8 cellular contexts compared by ENCODE assay signal in genomic region chr14:75229923-75230792, GRCh38. TPM values are rescaled to one million over a fixed set of nuclear protein-coding genes. Genes with fewer than 3 reads are reported as not detected.
DNase-seq lines count a peak whose midpoint lies in the region; ATAC-seq, FAIRE-seq and TF ChIP-seq lines count a peak whose summit lies in the region.

No MANE protein-coding gene starts in this region.

- no peak for TF ChIP-seq POLR2A in H1 (IDR thresholded peaks at IDR 0.05; ENCODE audit: control extremely low read depth in 1 of 2, low read depth in 2 of 2, low read length in 2 of 2)

- in situ Hi-C loops in KBM-7 (cut with MboI; ENCODE audit: low pct_unique_long_range_greater_than_20kb, low sequenced_read_pairs), result no loop called here

- WGBS in H1 (ENCODE audit: extremely low coverage in 1 of 2, insufficient coverage in 1 of 2, insufficient read length in 1 of 2, insufficient replicate concordance in 2 of 2, low coverage in 1 of 2, low lambda C conversion rate in 2 of 2, missing lambda C conversion rate in 1 of 2), 2 experiments, result 77% methylated on average over 6 of the region's 6 CpGs; no CpG with 5 or more reads in 1 of the 2 experiments

- H2BK120ac ChIP-seq in H1 (replicated peaks; ENCODE audit: low read depth, low read length), result no peak overlapping the region

- no peaks in the 10 kb centered on the region for H3K79me1 ChIP-seq in H1 (ENCODE audit: low read depth, low read length)

- no peak overlapping the region for H4K5ac ChIP-seq in H1 (ENCODE audit: insufficient read length, low read depth, low read length)

- H3K18ac ChIP-seq in H1 (ENCODE audit: extremely low read depth, low read length), result no peak overlapping the region

- H3K4ac ChIP-seq in H1 (replicated peaks; ENCODE audit: insufficient read length, low read depth, low read length), result no peak overlapping the region

- no peak for DNase-seq in AG04450 (ENCODE audit: low read depth, low spot score)
- DNase-seq in KBM-7, result peak; percentile 67
- peak; percentile 64 for DNase-seq in activated CD4-positive, alpha-beta T cell treated with anti-CD3 and anti-CD28 coated beads for 36 hours
- no peak for DNase-seq in H1 (ENCODE audit: low read depth in 1 of 2, low spot score in 2 of 2)
- no peak for DNase-seq in osteoblast (ENCODE audit: insufficient read length, low spot score, missing footprints)
- DNase-seq in SK-N-DZ (ENCODE audit: low spot score), result no peak
- DNase-seq in foreskin melanocyte, result no peak

- H2BK20ac ChIP-seq in H1 (ENCODE audit: low read length), result no peak overlapping the region

- H3K27ac Mint-ChIP-seq in activated CD4-positive, alpha-beta T cell treated with anti-CD3 and anti-CD28 coated beads for 36 hours, result peak overlapping the region; percentile 1

- no peak overlapping the region for H2AK5ac ChIP-seq in H1 (ENCODE audit: low read depth, low read length)

- no peak for TF ChIP-seq RAD21 in H1 (IDR thresholded peaks at IDR 0.05 in 1 of 2, conservative IDR thresholded peaks at IDR 0.05 in 1 of 2; ENCODE audit: low read depth in 2 of 2, low read length in 2 of 2)

- no peak overlapping the region for H3K14ac ChIP-seq in H1 (ENCODE audit: insufficient read length)

- H2AFZ ChIP-seq in H1 (ENCODE audit: low read length) (0 out of 2 replicates have a peak overlapping the region, but pooled peaks have one; percentile 31), osteoblast (ENCODE audit: low read length) (no peak overlapping the region)

- no peak overlapping the region for H4K8ac ChIP-seq in H1 (ENCODE audit: extremely low read depth, insufficient read depth, low read length)

- no peak overlapping the region for H3K56ac ChIP-seq in H1 (replicated peaks; ENCODE audit: insufficient read length, low read depth, low read length)

- H3K23me2 ChIP-seq in H1 (ENCODE audit: low read depth, low read length), result no peaks in the 10 kb centered on the region; the same call in 1 of the 2 replicates

- H3K36me3 Mint-ChIP-seq in activated CD4-positive, alpha-beta T cell treated with anti-CD3 and anti-CD28 coated beads for 36 hours (ENCODE audit: low read depth), result no peaks in the 10 kb centered on the region

- no peaks in the 10 kb centered on the region for H3K4me1 ChIP-seq in H1 (replicated peaks in 1 of 4; ENCODE audit: control insufficient read depth in 3 of 4, insufficient read depth in 4 of 4, low read length in 3 of 4)
- H3K4me1 ChIP-seq in osteoblast (ENCODE audit: insufficient read depth, low read length), result peaks cover 13% of the 10 kb centered on the region

- no peak overlapping the region for H3K4me3 Mint-ChIP-seq in activated CD4-positive, alpha-beta T cell treated with anti-CD3 and anti-CD28 coated beads for 36 hours

- no peaks in the 10 kb centered on the region for H3K36me3 ChIP-seq in H1 (ENCODE audit: control insufficient read depth in 2 of 4, insufficient read depth in 4 of 4, low read length in 3 of 4)
- no peaks in the 10 kb centered on the region for H3K36me3 ChIP-seq in osteoblast (ENCODE audit: insufficient read depth, low read length)

- no peak for TF ChIP-seq EP300 in H1 (IDR thresholded peaks at IDR 0.05; ENCODE audit: borderline replicate concordance in 1 of 2, low read depth in 2 of 2, low read length in 2 of 2)

- no peak for FAIRE-seq in H1 (lab: Jason Lieb, UNC)

- no peak overlapping the region for H3K4me2 ChIP-seq in H1 (ENCODE audit: insufficient read depth in 1 of 2, low read depth in 2 of 2, low read length in 2 of 2)
- H3K4me2 ChIP-seq in osteoblast (ENCODE audit: insufficient read depth, low read length), result no peak overlapping the region

- intact Hi-C loops in activated CD4-positive, alpha-beta T cell treated with anti-CD3 and anti-CD28 coated beads for 36 hours (cut with DNase I, micrococcal nuclease), result loop anchor here (1.0 to 5.0 kb wide), 3 partner anchors 17 to 53 kb away; partner anchors contain the start of gene TMED10 (in 1 of the 2)

- H3K27ac ChIP-seq in AG04450 (ENCODE audit: low read depth, low read length) (no peak overlapping the region), H1 (ENCODE audit: low read depth, low read length) (no peak overlapping the region), osteoblast (ENCODE audit: low read depth, low read length) (no peak overlapping the region)

- CTCF ChIA-PET in AG04450 (lab: Charles Lee), result interaction anchor here (0.5 to 1.2 kb wide), 4 partner anchors 9 to 86 kb away, joined by 3 to 5 read pairs (median 4); no protein-coding TSS in a partner anchor
- CTCF ChIA-PET in activated CD4-positive, alpha-beta T cell treated with anti-CD3 and anti-CD28 coated beads for 36 hours (lab: Charles Lee), result interaction anchor here (0.6 to 1.5 kb wide), 6 partner anchors 9 to 549 kb away, joined by 3 to 4 read pairs (median 3); partner anchors contain the start of gene FOS
- CTCF ChIA-PET in H1 (lab: Charles Lee; ENCODE audit: partially characterized antibody), result interaction anchor here (0.8 to 1.7 kb wide), 8 partner anchors 11 to 71 kb away, joined by 3 to 17 read pairs (median 4); no protein-coding TSS in a partner anchor

- no peak overlapping the region for H2BK5ac ChIP-seq in H1 (ENCODE audit: low read depth, low read length)

- POLR2A ChIA-PET in AG04450 (lab: Yijun Ruan, JAX), result no interaction called here
- POLR2A ChIA-PET in activated CD4-positive, alpha-beta T cell treated with anti-CD3 and anti-CD28 coated beads for 36 hours (lab: Charles Lee), result interaction anchor here (0.8 kb wide), 1 partner anchor 51 kb away, joined by 3 read pairs; no protein-coding TSS in a partner anchor
- POLR2A ChIA-PET in H1 (lab: Charles Lee; ENCODE audit: partially characterized antibody), result interaction anchor here (0.6 to 1.8 kb wide), 2 partner anchors 47 to 107 kb away, joined by 4 to 7 read pairs; no protein-coding TSS in a partner anchor

- no peak overlapping the region for H3K23ac ChIP-seq in H1 (ENCODE audit: insufficient read length)

- no peaks in the 10 kb centered on the region for H3K9me3 Mint-ChIP-seq in activated CD4-positive, alpha-beta T cell treated with anti-CD3 and anti-CD28 coated beads for 36 hours (ENCODE audit: low read depth)

- no peaks in the 10 kb centered on the region for H3K79me2 ChIP-seq in H1 (ENCODE audit: control insufficient read depth in 1 of 2, insufficient read depth in 2 of 2, low read length in 2 of 2)
- H3K79me2 ChIP-seq in osteoblast (ENCODE audit: insufficient read depth, low read length), result no peaks in the 10 kb centered on the region

- H3K4me1 Mint-ChIP-seq in activated CD4-positive, alpha-beta T cell treated with anti-CD3 and anti-CD28 coated beads for 36 hours, result peaks cover 60% of the 10 kb centered on the region

- peak; percentile 37 for ATAC-seq in GM18520 (IDR thresholded peaks at IDR 0.05; ENCODE audit: unreplicated experiment)
- peak; percentile 79 for ATAC-seq in activated CD4-positive, alpha-beta T cell treated with anti-CD3 and anti-CD28 coated beads for 36 hours

- H4K91ac ChIP-seq in H1 (replicated peaks; ENCODE audit: insufficient read length, low read length), result no peak overlapping the region

- H3K9me3 ChIP-seq in AG04450 (ENCODE audit: control insufficient read depth, insufficient read depth, low read length), result peaks cover 3% of the 10 kb centered on the region; the same call in 1 of the 2 replicates
- no peaks in the 10 kb centered on the region for H3K9me3 ChIP-seq in H1 (ENCODE audit: insufficient read depth in 2 of 2, low read depth in 1 of 2, low read length in 1 of 2)
- H3K9me3 ChIP-seq in osteoblast (ENCODE audit: low read depth, low read length), result no peaks in the 10 kb centered on the region

- H2BK12ac ChIP-seq in H1 (ENCODE audit: low read depth, low read length), result no peak overlapping the region

- TF ChIP-seq CTCF in AG04450 (IDR thresholded peaks at IDR 0.05; ENCODE audit: low read depth, low read length) (peak; percentile 17; the same call in 1 of the 2 replicates), H1 (IDR thresholded peaks at IDR 0.05; ENCODE audit: control extremely low read depth in 1 of 3, insufficient read depth in 1 of 3, low read depth in 1 of 3, low read length in 3 of 3) (no peak), osteoblast (IDR thresholded peaks at IDR 0.05; ENCODE audit: extremely low read depth, low read depth, low read length) (peak; percentile 16)

- no peaks in the 10 kb centered on the region for H3K27me3 Mint-ChIP-seq in activated CD4-positive, alpha-beta T cell treated with anti-CD3 and anti-CD28 coated beads for 36 hours

- peaks cover 0 to 1% of the 10 kb centered on the region in 2 experiments for H4K20me1 ChIP-seq in H1 (replicated peaks in 1 of 2; ENCODE audit: control insufficient read depth in 1 of 2, insufficient read depth in 2 of 2, low read length in 2 of 2)
- H4K20me1 ChIP-seq in osteoblast (ENCODE audit: insufficient read depth, low read length), result no peaks in the 10 kb centered on the region

- H3K4me3 ChIP-seq in AG04450 (ENCODE audit: low read depth, low read length), result no peak overlapping the region
- no peak overlapping the region for H3K4me3 ChIP-seq in H1 (ENCODE audit: extremely low read depth in 1 of 4, insufficient read depth in 2 of 4, low read depth in 3 of 4, low read length in 4 of 4)
- no peak overlapping the region for H3K4me3 ChIP-seq in osteoblast (ENCODE audit: insufficient read depth, low read length)

- H3K27me3 ChIP-seq in AG04450 (ENCODE audit: control insufficient read depth, insufficient read depth, low read length), result no peaks in the 10 kb centered on the region
- H3K27me3 ChIP-seq in H1 (replicated peaks in 1 of 4; ENCODE audit: control insufficient read depth in 3 of 4, extremely low read depth in 1 of 4, insufficient read depth in 3 of 4, low read length in 3 of 4), result no peaks in the 10 kb centered on the region
- no peaks in the 10 kb centered on the region for H3K27me3 ChIP-seq in osteoblast (ENCODE audit: insufficient read depth, low read length)

- H3K9ac ChIP-seq in H1 (replicated peaks in 1 of 4; ENCODE audit: extremely low read depth in 1 of 4, low read depth in 3 of 4, low read length in 3 of 4), result no peak overlapping the region

- H2BK15ac ChIP-seq in H1 (ENCODE audit: low read length), result no peak overlapping the region

RNA-seq across cellular contexts. Expression of gene FOS, which starts 48.5 kb away (rescaled TPM):
- polyA plus RNA-seq in AG04450 (2011; rRNA removed) (30.6 and 55.8 TPM in 2 replicates), H1 (2011; rRNA removed) (50.2 and 74.5 TPM in 2 replicates)
- polyA minus RNA-seq in AG04450 (2011; rRNA and poly(A)+ RNA removed), result 112 and 193 TPM in 2 replicates
- total RNA-seq in activated CD4-positive, alpha-beta T cell treated with anti-CD3 and anti-CD28 coated beads for 36 hours, result 10 to 100 TPM; 16.0 to 21.1 TPM
- 51.5 and 51.8 TPM in 2 replicates for total RNA-seq in H1 (2021; fragmentation: NEBNext Ultra II Directional; extraction: Animal tissue kit (Norgen Biotek cat#: 25700))
- 29.8 TPM for polyA plus RNA-seq in H1 (2011; cell fraction: cytosol; rRNA removed)
- polyA plus RNA-seq in H1 (2011; cell fraction: nucleus; rRNA removed), result 236 TPM
- 36.4 to 90.0 TPM (median 56.1 TPM) in 4 replicates for polyA plus RNA-seq in H1 (2012, experiment 1 of 2)
- 60.5 TPM for polyA plus RNA-seq in H1 (2012, experiment 2 of 2)
- polyA plus RNA-seq in H1 (2013, experiment 1 of 2), result 8.6 TPM
- polyA plus RNA-seq in H1 (2013, experiment 2 of 2), result 8.3 TPM
- polyA minus RNA-seq in H1 (2011; rRNA and poly(A)+ RNA removed), result 35.8 and 91.1 TPM in 2 replicates
- polyA minus RNA-seq in H1 (2011; cell fraction: cytosol; rRNA and poly(A)+ RNA removed), result 38.5 TPM
- polyA minus RNA-seq in H1 (2011; cell fraction: nucleus; rRNA and poly(A)+ RNA removed), result 604 TPM
- 42.3 and 63.6 TPM in 2 replicates for total RNA-seq in osteoblast
- 2.0 and 2.5 TPM in 2 replicates for polyA plus RNA-seq in SK-N-DZ (2014; cell fraction: cytosol; rRNA removed)
- 9.7 and 20.3 TPM in 2 replicates for polyA plus RNA-seq in SK-N-DZ (2014; cell fraction: nucleus; rRNA removed)

RNA-seq across cellular contexts. Expression of gene TMED10, which starts 53.7 kb away (rescaled TPM):
- polyA plus RNA-seq in AG04450 (2011; rRNA removed) (406 and 414 TPM in 2 replicates), H1 (2011; rRNA removed) (163 and 218 TPM in 2 replicates)
- polyA minus RNA-seq in AG04450 (2011; rRNA and poly(A)+ RNA removed), result 438 and 494 TPM in 2 replicates
- 100 to 1,000 TPM; 179 to 253 TPM for total RNA-seq in activated CD4-positive, alpha-beta T cell treated with anti-CD3 and anti-CD28 coated beads for 36 hours
- 250 and 251 TPM in 2 replicates for total RNA-seq in H1 (2021; fragmentation: NEBNext Ultra II Directional; extraction: Animal tissue kit (Norgen Biotek cat#: 25700))
- polyA plus RNA-seq in H1 (2011; cell fraction: cytosol; rRNA removed), result 163 TPM
- 194 TPM for polyA plus RNA-seq in H1 (2011; cell fraction: nucleus; rRNA removed)
- 188 to 225 TPM (median 214 TPM) in 4 replicates for polyA plus RNA-seq in H1 (2012, experiment 1 of 2)
- polyA plus RNA-seq in H1 (2012, experiment 2 of 2), result 35.0 TPM
- 254 TPM for polyA plus RNA-seq in H1 (2013, experiment 1 of 2)
- 326 TPM for polyA plus RNA-seq in H1 (2013, experiment 2 of 2)
- polyA minus RNA-seq in H1 (2011; rRNA and poly(A)+ RNA removed), result 528 and 582 TPM in 2 replicates
- 221 TPM for polyA minus RNA-seq in H1 (2011; cell fraction: cytosol; rRNA and poly(A)+ RNA removed)
- 120 TPM for polyA minus RNA-seq in H1 (2011; cell fraction: nucleus; rRNA and poly(A)+ RNA removed)
- 306 and 314 TPM in 2 replicates for total RNA-seq in osteoblast
- polyA plus RNA-seq in SK-N-DZ (2014; cell fraction: cytosol; rRNA removed), result 83.2 and 94.4 TPM in 2 replicates
- polyA plus RNA-seq in SK-N-DZ (2014; cell fraction: nucleus; rRNA removed), result 40.0 and 43.1 TPM in 2 replicates

Comparison
In these comparisons a context has a peak if more than half of its experiments do, and no peak if none do; other contexts are left out.
1. DNase-seq: peak in KBM-7 (single experiment) and activated CD4-positive, alpha-beta T cell treated with anti-CD3 and anti-CD28 coated beads for 36 hours (single experiment); none in AG04450 (single experiment), H1 (0 of 2), osteoblast (single experiment), SK-N-DZ (single experiment) and foreskin melanocyte (single experiment).
2. CTCF ChIP-seq: peak in AG04450 (single experiment) and osteoblast (single experiment); none in H1 (0 of 3).